In genomic region chrX:102976793-102977495, GRCh38 we compare ENCODE assay signal across 15 cellular contexts. TPM values are rescaled to one million over a fixed set of nuclear protein-coding genes. Genes with fewer than 3 reads are reported as not detected.
DNase-seq lines count a peak whose midpoint lies in the region; ATAC-seq and TF ChIP-seq lines count a peak whose summit lies in the region.
"Had no signal": no experiment of that assay in that cellular context is flagged by ENCODE, and none has a peak within 500 bp of the region (broad histone marks: within the 10 kb centered on the region; RNA-seq: fewer than 3 reads in every experiment).

No MANE protein-coding gene starts in this region.

- in situ Hi-C loops in gastrocnemius medialis (cut with MboI; ENCODE audit: low sequenced_read_pairs in 4 of 4) = no loop called here

- no peak for TF ChIP-seq RAD21 in HCT116 (IDR thresholded peaks at IDR 0.05; ENCODE audit: low read depth)

- H3K79me1 ChIP-seq in neuronal stem cell (ENCODE audit: low read depth, low read length) = no peaks in the 10 kb centered on the region

- peak; percentile 89 for ATAC-seq in HCT116
- no peak for ATAC-seq in gastrocnemius medialis
- ATAC-seq in left lobe of liver = no peak
- ATAC-seq: activated CD8-positive, alpha-beta memory T cell treated with anti-CD3 and anti-CD28 coated beads, Interleukin-2, amount 10 ng/mL, durations not matched to agents 7 days and 5 days; stimulated activated naive CD8-positive, alpha-beta T cell treated with anti-CD3 and anti-CD28 coated beads, Interleukin-15, amount 100 ng/mL, for 72 hours had no signal

- H3K4me3 ChIP-seq in HCT116 (replicated peaks in 1 of 2; ENCODE audit: low read depth in 1 of 2, low read length in 2 of 2) (peak overlapping the region in 1 of 2 experiments; percentile 6; a peak in 1 of 4 replicates), PC-9 (no peak overlapping the region), gastrocnemius medialis (no peak overlapping the region), neuronal stem cell (ENCODE audit: low read length in 2 of 2) (no peak overlapping the region)
- H3K4me3 ChIP-seq: coronary artery had no signal

- H3K9ac ChIP-seq in HCT116 (ENCODE audit: low read length) = 0 out of 2 replicates have a peak overlapping the region, but pooled peaks have one; percentile 20
- H3K9ac ChIP-seq in neuronal stem cell (ENCODE audit: low read depth, low read length, poor library complexity) = no peak overlapping the region

- no peak overlapping the region for H2BK5ac ChIP-seq in neuronal stem cell (ENCODE audit: low read length)

- POLR2A ChIA-PET in HCT116 (lab: Charles Lee) = no interaction called here
- POLR2A ChIA-PET in PC-9 (lab: Charles Lee; ENCODE audit: unreplicated experiment) = no interaction called here

- no peaks in the 10 kb centered on the region for H3K79me2 ChIP-seq in HCT116 (ENCODE audit: insufficient read depth, low read length)
- no peaks in the 10 kb centered on the region for H3K79me2 ChIP-seq in PC-9 (ENCODE audit: low read depth)

- H2BK15ac ChIP-seq in neuronal stem cell (ENCODE audit: low read length) = no peak overlapping the region

- H4K8ac ChIP-seq in neuronal stem cell (ENCODE audit: low read depth, low read length) = no peak overlapping the region

- H3K27ac ChIP-seq in HCT116 (ENCODE audit: low read depth, low read length) (no peak overlapping the region; the same call in 1 of the 2 replicates), PC-9 (peak overlapping the region; percentile 52; the same call in 1 of the 2 replicates), gastrocnemius medialis (no peak overlapping the region), neuronal stem cell (replicated peaks; ENCODE audit: low read length) (no peak overlapping the region)
- H3K27ac ChIP-seq: coronary artery had no signal

- intact Hi-C loops in HCT116 (cut with micrococcal nuclease) (no loop called here), PC-9 (cut with micrococcal nuclease; ENCODE audit: unreplicated experiment) (no loop called here), gastrocnemius medialis (cut with DNase I; ENCODE audit: low total_unique reads) (no loop called here)

- peak overlapping the region; percentile 62 for H3K4me2 ChIP-seq in HCT116 (ENCODE audit: low read length)
- H3K4me2 ChIP-seq in PC-9 = peak overlapping the region; percentile 40
- no peak overlapping the region for H3K4me2 ChIP-seq in neuronal stem cell (ENCODE audit: insufficient read depth, low read length, poor library complexity, severe bottlenecking)

- H3K27me3 ChIP-seq in HCT116 (ENCODE audit: insufficient read depth, low read length) = no peaks in the 10 kb centered on the region
- no peaks in the 10 kb centered on the region for H3K27me3 ChIP-seq in PC-9 (ENCODE audit: insufficient read depth, low read depth)
- H3K27me3 ChIP-seq in gastrocnemius medialis = peaks cover 0 to 4% (median 0%) of the 10 kb centered on the region in 3 donors
- H3K27me3 ChIP-seq in neuronal stem cell (ENCODE audit: control insufficient read depth in 3 of 3, insufficient read depth in 3 of 3, low read depth in 1 of 3, low read length in 3 of 3) = peaks cover 0 to 6% (median 0%) of the 10 kb centered on the region in 3 experiments

- no peak overlapping the region for H2BK12ac ChIP-seq in neuronal stem cell (ENCODE audit: low read length)

- no peak overlapping the region for H3K23ac ChIP-seq in neuronal stem cell (ENCODE audit: low read depth, low read length, poor library complexity)

- H3K4me1 ChIP-seq in HCT116 (ENCODE audit: control insufficient read depth in 1 of 2, insufficient read depth in 2 of 2, low read length in 2 of 2) (peaks cover 7 to 28% of the 10 kb centered on the region in 2 experiments), PC-9 (replicated peaks; ENCODE audit: insufficient read depth) (peaks cover 21% of the 10 kb centered on the region; the same call in 1 of the 2 replicates), gastrocnemius medialis (no peaks in the 10 kb centered on the region), neuronal stem cell (ENCODE audit: control insufficient read depth in 2 of 2, insufficient read depth in 1 of 2, low read depth in 1 of 2, low read length in 2 of 2) (no peaks in the 10 kb centered on the region)

- no peak for TF ChIP-seq POLR2A in HCT116 (IDR thresholded peaks at IDR 0.05; ENCODE audit: borderline replicate concordance, extremely low read depth, insufficient read depth, insufficient read length)
- no peak for TF ChIP-seq POLR2A in gastrocnemius medialis (IDR thresholded peaks at IDR 0.05)

- H4K91ac ChIP-seq in neuronal stem cell (ENCODE audit: low read depth, low read length, poor library complexity) = no peak overlapping the region

- BruUV-seq in HCT116 (replicated peaks; lab: Mats Ljungman, UMichigan) (no TSS peak), PC-9 (replicated peaks; lab: Mats Ljungman, UMichigan) (no TSS peak)

- DNase-seq in AG08395 (ENCODE audit: low spot score) (peak; percentile 55), HCT116 (ENCODE audit: low read depth, low spot score) (peak; percentile 18), PC-9 (peak; percentile 51 to 81), fibroblast of gingiva (ENCODE audit: low read depth) (peak; percentile 56), gastrocnemius medialis (no peak), NCI-H1092 (lab: John Stamatoyannopoulos, UW) (no peak), left lobe of liver (ENCODE audit: low spot score) (no peak), neuronal stem cell (ENCODE audit: low spot score) (no peak)
- DNase-seq: activated CD8-positive, alpha-beta memory T cell treated with anti-CD3 and anti-CD28 coated beads, Interleukin-2, amount 10 ng/mL, durations not matched to agents 7 days and 5 days; activated naive CD8-positive, alpha-beta T cell treated with anti-CD3 and anti-CD28 coated beads for 36 hours; foreskin melanocyte; retina; stimulated activated naive CD8-positive, alpha-beta T cell treated with anti-CD3 and anti-CD28 coated beads, Interleukin-15, amount 100 ng/mL, for 72 hours had no signal

- H2BK120ac ChIP-seq in neuronal stem cell (ENCODE audit: low read depth, low read length) = no peak overlapping the region

- CTCF ChIA-PET in HCT116 (lab: Charles Lee) = interaction anchor here (1.8 kb wide), 1 partner anchor 26 kb away, joined by 3 read pairs; no protein-coding TSS in a partner anchor
- CTCF ChIA-PET in PC-9 (lab: Charles Lee) = no interaction called here

- H2AK5ac ChIP-seq in neuronal stem cell (ENCODE audit: low read depth, low read length) = no peak overlapping the region

- H3F3A ChIP-seq in PC-9 (ENCODE audit: insufficient read depth, low read depth) = no peaks in the 10 kb centered on the region

- H4K20me1 ChIP-seq in HCT116 (ENCODE audit: insufficient read depth) (no peaks in the 10 kb centered on the region), PC-9 (ENCODE audit: insufficient read depth) (no peaks in the 10 kb centered on the region)

- H3K9me2 ChIP-seq in HCT116 (ENCODE audit: insufficient read depth) (no peaks in the 10 kb centered on the region), PC-9 (ENCODE audit: insufficient read depth) (no peaks in the 10 kb centered on the region)

- TF ChIP-seq CTCF in HCT116 (IDR thresholded peaks at IDR 0.05 in 2 of 3, conservative IDR thresholded peaks at IDR 0.05 in 1 of 3; ENCODE audit: borderline replicate concordance in 1 of 3, insufficient read depth in 1 of 3, low read depth in 2 of 3, low read length in 2 of 3) (no peak), PC-9 (conservative IDR thresholded peaks at IDR 0.05) (no peak), gastrocnemius medialis (IDR thresholded peaks at IDR 0.05 in 4 of 5, conservative IDR thresholded peaks at IDR 0.05 in 1 of 5) (no peak)

- H3K18ac ChIP-seq in neuronal stem cell (ENCODE audit: low read length) = no peak overlapping the region

- H3K9me3 ChIP-seq in HCT116 (ENCODE audit: control insufficient read depth in 1 of 2, insufficient read depth in 1 of 2, low read depth in 1 of 2, low read length in 2 of 2) = no peaks in the 10 kb centered on the region
- H3K9me3 ChIP-seq in PC-9 (ENCODE audit: insufficient read depth, low read depth) = peaks cover 1% of the 10 kb centered on the region; the same call in 1 of the 2 replicates
- no peaks in the 10 kb centered on the region for H3K9me3 ChIP-seq in gastrocnemius medialis
- no peaks in the 10 kb centered on the region for H3K9me3 ChIP-seq in neuronal stem cell (replicated peaks in 1 of 2; ENCODE audit: control insufficient read depth in 2 of 2, insufficient read depth in 1 of 2, low read depth in 1 of 2, low read length in 2 of 2)

- H2AFZ ChIP-seq in HCT116 (ENCODE audit: low read depth, low read length, poor library complexity, severe bottlenecking) = no peak overlapping the region
- H2AFZ ChIP-seq in PC-9 = no peak overlapping the region
- H2AFZ ChIP-seq in neuronal stem cell (ENCODE audit: low read length) = no peak overlapping the region

- no CpG with 5 or more reads among the region's 4 CpGs for WGBS in neuronal stem cell (ENCODE audit: extremely low coverage in 2 of 2, insufficient read length in 2 of 2, insufficient replicate concordance in 1 of 2), 2 donors

- no peak overlapping the region for H3K14ac ChIP-seq in neuronal stem cell (ENCODE audit: low read length)

- H3K36me3 ChIP-seq in HCT116 (ENCODE audit: control insufficient read depth in 1 of 2, insufficient read depth in 2 of 2, low read length in 2 of 2) (no peaks in the 10 kb centered on the region), PC-9 (ENCODE audit: low read depth) (no peaks in the 10 kb centered on the region), gastrocnemius medialis (no peaks in the 10 kb centered on the region), neuronal stem cell (replicated peaks in 1 of 2; ENCODE audit: control insufficient read depth in 2 of 2, insufficient read depth in 2 of 2, low read length in 2 of 2) (no peaks in the 10 kb centered on the region)

- RAD21 ChIA-PET in HCT116 (lab: Charles Lee; ENCODE audit: low non-redundant PET in 1 of 2, low total read pairs in 2 of 2, uncharacterized antibody in 2 of 2, unreplicated experiment in 2 of 2) = interaction anchor here in 1 of 2 experiments (1.4 kb wide), 1 partner anchor 26 kb away, joined by 4 read pairs; no protein-coding TSS in a partner anchor

- H3K4ac ChIP-seq in neuronal stem cell (ENCODE audit: low read length) = no peak overlapping the region

TF ChIP-seq in HCT116, 20 proteins besides CTCF, POLR2A, EP300 and RAD21:
- TF ChIP-seq EZH2 (IDR thresholded peaks at IDR 0.05) = no peak
- peak; percentile 71 for TF ChIP-seq TCF7L2 (IDR thresholded peaks at IDR 0.05; ENCODE audit: borderline replicate concordance, extremely low read depth, insufficient read depth, insufficient read length)
- TF ChIP-seq FOSL1 (IDR thresholded peaks at IDR 0.05; ENCODE audit: low read depth) = 0 out of 2 replicates have a peak, but pooled peaks have one; percentile 9
- peak; percentile 31; the same call in 1 of the 2 replicates for TF ChIP-seq SP1 (IDR thresholded peaks at IDR 0.05; ENCODE audit: low read depth)

RNA-seq across cellular contexts. Expression of gene RAB40AL, which starts 39.9 kb away (rescaled TPM):
- total RNA-seq in HCT116 (2021; ENCODE audit: unreplicated experiment) (0.84 TPM), PC-9 (2021) (2.1 and 2.6 TPM in 2 replicates), gastrocnemius medialis (under 1 TPM in 1 of 4 donors, not detected in 3; 0.97 TPM), left lobe of liver (0.25 TPM)
- polyA plus RNA-seq in HCT116 (2012) = not detected in 2 replicates
- 0.11 TPM for polyA plus RNA-seq in neuronal stem cell (2013, experiment 1 of 2)
- polyA plus RNA-seq in neuronal stem cell (2013, experiment 2 of 2) = 0.08 TPM
- polyA plus RNA-seq: IgD-negative memory B cell had no signal

Comparison
In these comparisons a context has a peak if more than half of its experiments do, and no peak if none do; other contexts are left out.
1. DNase-seq: peak in AG08395 (single experiment), HCT116 (single experiment), PC-9 (2 of 2) and fibroblast of gingiva (single experiment); none in gastrocnemius medialis (0 of 2), NCI-H1092 (single experiment), left lobe of liver (single experiment) and neuronal stem cell (single experiment).